Comparison of ENCODE assay signal across 8 cellular contexts in the genomic region with DNA sequence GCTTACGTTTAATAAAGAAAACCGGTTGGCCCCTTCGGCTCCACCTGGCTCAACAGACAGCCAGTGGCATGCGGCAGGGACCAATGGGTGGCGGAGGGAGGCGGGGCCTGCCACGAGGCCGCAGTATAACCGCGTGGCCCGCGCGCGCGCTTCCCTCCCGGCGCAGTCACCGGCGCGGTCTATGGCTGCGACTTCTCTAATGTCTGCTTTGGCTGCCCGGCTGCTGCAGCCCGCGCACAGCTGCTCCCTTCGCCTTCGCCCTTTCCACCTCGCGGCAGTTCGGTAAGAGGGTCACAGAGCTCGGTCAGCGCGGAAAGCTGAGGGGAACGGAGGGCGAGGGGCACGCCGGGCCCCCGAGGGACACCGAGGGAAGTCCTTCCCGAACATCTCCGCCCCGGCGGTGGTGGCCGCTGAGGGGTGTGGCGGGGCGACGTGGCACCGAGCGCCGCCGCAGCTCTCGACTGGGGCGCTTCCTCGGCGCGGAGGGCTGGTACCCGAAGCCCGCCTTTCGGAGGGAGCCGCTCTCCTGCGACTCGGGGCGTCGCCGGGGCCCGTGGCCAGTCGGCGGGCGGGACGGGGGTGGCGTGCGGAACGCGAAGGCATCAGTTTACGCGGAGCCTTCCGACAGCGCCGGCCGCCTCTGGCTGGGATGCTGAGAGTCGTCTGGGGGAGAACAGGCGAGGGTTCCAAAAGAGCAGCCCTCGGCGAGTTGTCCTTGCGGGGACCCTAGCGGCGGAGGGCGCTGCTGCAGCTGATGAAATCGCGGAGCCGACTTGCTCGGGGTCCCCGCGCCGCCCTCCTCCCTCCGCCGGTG. TPM values are rescaled to one million over a fixed set of nuclear protein-coding genes. Genes with fewer than 3 reads are reported as not detected.
DNase-seq lines count a peak whose midpoint lies in the region; ATAC-seq, FAIRE-seq and TF ChIP-seq lines count a peak whose summit lies in the region.

A gene (plus strand): TSS at position 155 of the 814 bp plus-strand sequence. CDS start 27 bp downstream, at position 182.

- peak within 1 kb of the TSS; percentile 88 for H3K4me3 ChIP-seq in WI38 (ENCODE audit: low read depth, low read length)
- peak within 1 kb of the TSS; percentile 85 for H3K4me3 ChIP-seq in bronchial epithelial cell (ENCODE audit: low read depth, low read length)

- peaks cover 1% of the 10 kb centered on the region for H3K36me3 ChIP-seq in bronchial epithelial cell (ENCODE audit: control insufficient read depth, insufficient read depth, low read length)

- DNase-seq in AG08396 (ENCODE audit: low spot score) (peak; percentile 93), NCI-H2227 treated with DMSO at 0.1 percent for 48 hours (lab: John Stamatoyannopoulos, UW) (peak; percentile 96), bronchial epithelial cell (ENCODE audit: low read depth) (peak; percentile 96), inferior parietal cortex (ENCODE audit: extremely low spot score) (peak; percentile 82)
- peak; percentile 83 to 90 for DNase-seq in stimulated activated CD4-positive, alpha-beta T cell treated with anti-CD3 and anti-CD28 coated beads, Interleukin-12 subunit alpha, Interleukin-12 subunit beta, amount 100 ng/mL, for 24 hours (ENCODE audit: low read depth in 2 of 2)

- FAIRE-seq in bronchial epithelial cell (lab: Jason Lieb, UNC), result no peak

- ATAC-seq in GM18909 (IDR thresholded peaks at IDR 0.05; ENCODE audit: poor library complexity, unreplicated experiment), result peak; percentile 91
- peak; percentile 87 for ATAC-seq in HG03175 (IDR thresholded peaks at IDR 0.05; ENCODE audit: unreplicated experiment)

- no peaks in the 10 kb centered on the region for H3K27me3 ChIP-seq in bronchial epithelial cell (ENCODE audit: control insufficient read depth, insufficient read depth, low read length)

- TF ChIP-seq CTCF in WI38 (IDR thresholded peaks at IDR 0.05; ENCODE audit: low read depth, low read length) (peak; percentile 74), bronchial epithelial cell (IDR thresholded peaks at IDR 0.05; ENCODE audit: insufficient read depth, low read length, severe bottlenecking) (peak; percentile 94)

RNA-seq across cellular contexts. Expression of the gene that starts here (rescaled TPM):
- 305 and 333 TPM in 2 replicates for total RNA-seq in bronchial epithelial cell

Comparison
In these comparisons a context has a peak if more than half of its experiments do, and no peak if none do; other contexts are left out.
1. Peak in every context shown above with its lines: DNase-seq, ATAC-seq and H3K4me3 ChIP-seq.